In the genomic region with DNA sequence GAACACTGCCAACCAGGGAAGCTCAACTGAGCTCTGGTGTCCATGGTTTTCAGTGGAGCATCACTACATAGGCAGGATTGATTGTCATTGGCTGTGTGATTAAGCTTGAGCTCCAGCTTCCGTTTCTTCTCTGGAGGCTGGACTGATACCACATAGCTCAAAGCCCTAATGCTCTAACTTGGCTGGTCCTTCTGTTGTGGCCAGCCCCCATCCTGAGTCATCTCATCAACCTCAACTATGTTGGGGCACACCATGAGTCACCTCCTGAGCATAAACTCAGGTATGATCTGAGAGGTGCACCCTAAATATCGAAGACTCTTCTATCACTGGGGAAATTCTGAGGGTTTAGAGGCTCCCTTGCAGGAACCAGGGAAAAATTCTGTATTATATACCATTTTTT, we compare ENCODE assay signal across 10 cellular contexts.
DNase-seq lines count a peak whose midpoint lies in the region; ATAC-seq and TF ChIP-seq lines count a peak whose summit lies in the region.
"Had no signal": no experiment of that assay in that cellular context is flagged by ENCODE, and none has a peak within 500 bp of the region (broad histone marks: within the 10 kb centered on the region; RNA-seq: fewer than 3 reads in every experiment).

No MANE protein-coding gene starts in this region.

- POLR2A ChIA-PET in activated CD4-positive, alpha-beta memory T cell treated with anti-CD3 and anti-CD28 coated beads, Interleukin-2, amount 10 ng/mL, durations not matched to agents 7 days and 5 days (lab: Charles Lee), result no interaction called here

- CTCF ChIA-PET in activated CD4-positive, alpha-beta memory T cell treated with anti-CD3 and anti-CD28 coated beads, Interleukin-2, amount 10 ng/mL, durations not matched to agents 7 days and 5 days (lab: Charles Lee), result no interaction called here

- H3K27me3 Mint-ChIP-seq in activated CD4-positive, alpha-beta memory T cell treated with anti-CD3 and anti-CD28 coated beads, Interleukin-2, amount 10 ng/mL, durations not matched to agents 7 days and 5 days, result peaks cover 9% of the 10 kb centered on the region
- peaks cover 0 to 9% of the 10 kb centered on the region in 2 donors for H3K27me3 Mint-ChIP-seq in stimulated activated naive B cell treated with anti-CD40 and anti-IgM and Interleukin-4, amounts not matched to agents 10 μg/mL and 1 μg/mL and 100 μg/mL, for 72 hours

- H3K36me3 ChIP-seq in BE2C, result no peaks in the 10 kb centered on the region

- DNase-seq in activated gamma-delta T cell treated with Interleukin-2 at 50 U/mL for 16 hours, result peak; percentile 7
- DNase-seq in activated gamma-delta T cell (lab: John Stamatoyannopoulos, UW), result no peak
- peak; percentile 42 for DNase-seq in activated CD4-positive, alpha-beta memory T cell treated with anti-CD3 and anti-CD28 coated beads, Interleukin-2, amount 10 ng/mL, durations not matched to agents 7 days and 5 days
- DNase-seq in stimulated activated naive B cell treated with anti-CD40 and anti-IgM and Interleukin-4, amounts not matched to agents 10 μg/mL and 1 μg/mL and 100 μg/mL, for 72 hours, result no peak
- DNase-seq in stimulated activated naive CD4-positive, alpha-beta T cell (lab: John Stamatoyannopoulos, UW), result no peak
- DNase-seq in BE2C, result no peak
- DNase-seq in NCI-H1092 (lab: John Stamatoyannopoulos, UW), result no peak
- DNase-seq: NCI-H510A treated with DMSO at 0.1 percent for 48 hours had no signal

- peaks cover 5% of the 10 kb centered on the region for H3K9me3 Mint-ChIP-seq in activated CD4-positive, alpha-beta memory T cell treated with anti-CD3 and anti-CD28 coated beads, Interleukin-2, amount 10 ng/mL, durations not matched to agents 7 days and 5 days
- H3K9me3 Mint-ChIP-seq in stimulated activated naive B cell treated with anti-CD40 and anti-IgM and Interleukin-4, amounts not matched to agents 10 μg/mL and 1 μg/mL and 100 μg/mL, for 72 hours, result peaks cover 5 to 9% of the 10 kb centered on the region in 2 donors

- H3K4me1 Mint-ChIP-seq in activated CD4-positive, alpha-beta memory T cell treated with anti-CD3 and anti-CD28 coated beads, Interleukin-2, amount 10 ng/mL, durations not matched to agents 7 days and 5 days, result peaks cover 32% of the 10 kb centered on the region
- H3K4me1 Mint-ChIP-seq in stimulated activated naive B cell treated with anti-CD40 and anti-IgM and Interleukin-4, amounts not matched to agents 10 μg/mL and 1 μg/mL and 100 μg/mL, for 72 hours, result peaks cover 18 to 47% of the 10 kb centered on the region in 2 donors

- H3K36me3 Mint-ChIP-seq in activated CD4-positive, alpha-beta memory T cell treated with anti-CD3 and anti-CD28 coated beads, Interleukin-2, amount 10 ng/mL, durations not matched to agents 7 days and 5 days (ENCODE audit: low read depth), result no peaks in the 10 kb centered on the region
- H3K36me3 Mint-ChIP-seq in stimulated activated naive B cell treated with anti-CD40 and anti-IgM and Interleukin-4, amounts not matched to agents 10 μg/mL and 1 μg/mL and 100 μg/mL, for 72 hours, result peaks cover 5 to 9% of the 10 kb centered on the region in 2 donors

- H3K4me3 ChIP-seq in BE2C (ENCODE audit: low read depth, low read length), result no peak overlapping the region

- H3K9me3 ChIP-seq in BE2C, result no peaks in the 10 kb centered on the region

- TF ChIP-seq CTCF in BE2C (IDR thresholded peaks at IDR 0.05; ENCODE audit: low read depth, low read length), result no peak

- H3K27me3 ChIP-seq in BE2C, result no peaks in the 10 kb centered on the region

- no peak overlapping the region for H3K4me3 Mint-ChIP-seq in activated CD4-positive, alpha-beta memory T cell treated with anti-CD3 and anti-CD28 coated beads, Interleukin-2, amount 10 ng/mL, durations not matched to agents 7 days and 5 days
- H3K4me3 Mint-ChIP-seq in stimulated activated naive B cell treated with anti-CD40 and anti-IgM and Interleukin-4, amounts not matched to agents 10 μg/mL and 1 μg/mL and 100 μg/mL, for 72 hours, result no peak overlapping the region

- no peaks in the 10 kb centered on the region for H3K4me1 ChIP-seq in BE2C
- H3K4me1 ChIP-seq: parathyroid adenoma had no signal

- no peak overlapping the region for H3K27ac Mint-ChIP-seq in activated CD4-positive, alpha-beta memory T cell treated with anti-CD3 and anti-CD28 coated beads, Interleukin-2, amount 10 ng/mL, durations not matched to agents 7 days and 5 days
- no peak overlapping the region for H3K27ac Mint-ChIP-seq in stimulated activated naive B cell treated with anti-CD40 and anti-IgM and Interleukin-4, amounts not matched to agents 10 μg/mL and 1 μg/mL and 100 μg/mL, for 72 hours

- peak; percentile 68 for ATAC-seq in HG03342 (IDR thresholded peaks at IDR 0.05; ENCODE audit: unreplicated experiment)
- peak; percentile 66 to 79 for ATAC-seq in stimulated activated naive B cell treated with anti-CD40 and anti-IgM and Interleukin-4, amounts not matched to agents 10 μg/mL and 1 μg/mL and 100 μg/mL, for 72 hours (replicated peaks)

Comparison
In these comparisons a context has a peak if more than half of its experiments do, and no peak if none do; other contexts are left out.
1. DNase-seq: peak in activated gamma-delta T cell treated with Interleukin-2 at 50 U/mL for 16 hours (single experiment) and activated CD4-positive, alpha-beta memory T cell treated with anti-CD3 and anti-CD28 coated beads, Interleukin-2, amount 10 ng/mL, durations not matched to agents 7 days and 5 days (single experiment); none in activated gamma-delta T cell (single experiment), stimulated activated naive B cell treated with anti-CD40 and anti-IgM and Interleukin-4, amounts not matched to agents 10 μg/mL and 1 μg/mL and 100 μg/mL, for 72 hours (single experiment), stimulated activated naive CD4-positive, alpha-beta T cell (0 of 6), BE2C (single experiment) and NCI-H1092 (single experiment).